34 cellular contexts compared by ENCODE assay signal in genomic region chr4:18391370-18391728, GRCh38.
"Had no signal": no experiment of that assay in that cellular context is flagged by ENCODE, and none has a peak within 500 bp of the region (broad histone marks: within the 10 kb centered on the region; RNA-seq: fewer than 3 reads in every experiment).

No MANE protein-coding gene starts in this region.

- H3K27ac ChIP-seq: cardiac muscle cell, WERI-Rb-1 had no signal

- H3K4me1 Mint-ChIP-seq: activated CD4-positive, alpha-beta memory T cell treated with anti-CD3 and anti-CD28 coated beads, Interleukin-2, amount 10 ng/mL, durations not matched to agents 7 days and 5 days; activated CD4-positive, alpha-beta T cell treated with anti-CD3 and anti-CD28 coated beads for 36 hours; activated CD4-positive, alpha-beta T cell treated with anti-CD3 and anti-CD28 coated beads, Interleukin-2, amount 10 ng/mL, durations not matched to agents 7 days and 5 days; activated CD8-positive, alpha-beta memory T cell treated with anti-CD3 and anti-CD28 coated beads, Interleukin-2, amount 10 ng/mL, durations not matched to agents 7 days and 5 days; activated naive CD4-positive, alpha-beta T cell treated with anti-CD3 and anti-CD28 coated beads, Interleukin-2, amount 10 ng/mL, durations not matched to agents 7 days and 5 days; activated naive CD4-positive, alpha-beta T cell treated with anti-CD3 and anti-CD28 coated beads, Interleukin-2, amount 50 U/mL, for 24 hours; activated naive CD8-positive, alpha-beta T cell treated with anti-CD3 and anti-CD28 coated beads, Interleukin-2, amount 10 ng/mL, durations not matched to agents 7 days and 5 days; activated naive CD8-positive, alpha-beta T cell treated with anti-CD3 and anti-CD28 coated beads, Interleukin-2, amount 50 U/mL, for 24 hours; central memory CD8-positive, alpha-beta T cell; T-helper 17 cell had no signal

- H3K36me3 ChIP-seq: cardiac muscle cell, WERI-Rb-1 had no signal

- H3K9me3 Mint-ChIP-seq: activated CD4-positive, alpha-beta memory T cell treated with anti-CD3 and anti-CD28 coated beads, Interleukin-2, amount 10 ng/mL, durations not matched to agents 7 days and 5 days; activated CD4-positive, alpha-beta T cell treated with anti-CD3 and anti-CD28 coated beads, Interleukin-2, amount 10 ng/mL, durations not matched to agents 7 days and 5 days; activated naive CD4-positive, alpha-beta T cell treated with anti-CD3 and anti-CD28 coated beads, Interleukin-2, amount 10 ng/mL, durations not matched to agents 7 days and 5 days; activated naive CD4-positive, alpha-beta T cell treated with anti-CD3 and anti-CD28 coated beads, Interleukin-2, amount 50 U/mL, for 24 hours; activated naive CD8-positive, alpha-beta T cell treated with anti-CD3 and anti-CD28 coated beads, Interleukin-2, amount 10 ng/mL, durations not matched to agents 7 days and 5 days; activated naive CD8-positive, alpha-beta T cell treated with anti-CD3 and anti-CD28 coated beads, Interleukin-2, amount 50 U/mL, for 24 hours; activated T-cell treated with anti-CD3 and anti-CD28 coated beads, Interleukin-2, amount 50 U/mL, for 24 hours; activated T-helper 2 cell treated with anti-CD3 and anti-CD28 coated beads, Interferon-gamma antibody, Interleukin-2, Interleukin-4, amounts not matched to agents 10 μg/mL and 5 μg/mL and 100 μg/mL, durations not matched to agents 14 hours and 24 hours and 36 hours; central memory CD8-positive, alpha-beta T cell had no signal

- H3K27me3 ChIP-seq: cardiac muscle cell had no signal

- H3K27me3 Mint-ChIP-seq: activated CD4-positive, alpha-beta memory T cell treated with anti-CD3 and anti-CD28 coated beads, Interleukin-2, amount 10 ng/mL, durations not matched to agents 7 days and 5 days; activated CD4-positive, alpha-beta T cell treated with anti-CD3 and anti-CD28 coated beads, Interleukin-2, amount 10 ng/mL, durations not matched to agents 7 days and 5 days; activated CD8-positive, alpha-beta memory T cell treated with anti-CD3 and anti-CD28 coated beads, Interleukin-2, amount 10 ng/mL, durations not matched to agents 7 days and 5 days; activated naive CD4-positive, alpha-beta T cell treated with anti-CD3 and anti-CD28 coated beads, Interleukin-2, amount 10 ng/mL, durations not matched to agents 7 days and 5 days; activated naive CD8-positive, alpha-beta T cell treated with anti-CD3 and anti-CD28 coated beads, Interleukin-2, amount 50 U/mL, for 24 hours; central memory CD8-positive, alpha-beta T cell; T-helper 17 cell had no signal

- H3K4me3 ChIP-seq: cardiac muscle cell had no signal

- H3K27ac Mint-ChIP-seq: activated CD4-positive, alpha-beta memory T cell treated with anti-CD3 and anti-CD28 coated beads, Interleukin-2, amount 10 ng/mL, durations not matched to agents 7 days and 5 days; activated CD4-positive, alpha-beta T cell treated with anti-CD3 and anti-CD28 coated beads for 36 hours; activated CD4-positive, alpha-beta T cell treated with anti-CD3 and anti-CD28 coated beads, Interleukin-2, amount 10 ng/mL, durations not matched to agents 7 days and 5 days; activated CD8-positive, alpha-beta memory T cell treated with anti-CD3 and anti-CD28 coated beads, Interleukin-2, amount 10 ng/mL, durations not matched to agents 7 days and 5 days; activated CD8-positive, alpha-beta T cell treated with anti-CD3 and anti-CD28 coated beads, Interleukin-2, amount 10 ng/mL, durations not matched to agents 7 days and 5 days; activated naive CD4-positive, alpha-beta T cell treated with anti-CD3 and anti-CD28 coated beads, Interleukin-2, amount 10 ng/mL, durations not matched to agents 7 days and 5 days; activated naive CD4-positive, alpha-beta T cell treated with anti-CD3 and anti-CD28 coated beads, Interleukin-2, amount 50 U/mL, for 24 hours; activated naive CD8-positive, alpha-beta T cell; activated naive CD8-positive, alpha-beta T cell treated with anti-CD3 and anti-CD28 coated beads, Interleukin-2, amount 10 ng/mL, durations not matched to agents 7 days and 5 days; activated naive CD8-positive, alpha-beta T cell treated with anti-CD3 and anti-CD28 coated beads, Interleukin-2, amount 50 U/mL, for 24 hours; activated T-cell treated with anti-CD3 and anti-CD28 coated beads, Interleukin-2, amount 50 U/mL, for 24 hours; activated T-helper 2 cell treated with anti-CD3 and anti-CD28 coated beads, Interferon-gamma antibody, Interleukin-2, Interleukin-4, amounts not matched to agents 10 μg/mL and 5 μg/mL and 100 μg/mL, durations not matched to agents 14 hours and 24 hours and 36 hours; T-helper 17 cell; WTC11 had no signal

- FAIRE-seq: bronchial epithelial cell had no signal

- H3K4me3 Mint-ChIP-seq: activated CD4-positive, alpha-beta memory T cell treated with anti-CD3 and anti-CD28 coated beads, Interleukin-2, amount 10 ng/mL, durations not matched to agents 7 days and 5 days; activated CD4-positive, alpha-beta T cell treated with anti-CD3 and anti-CD28 coated beads for 36 hours; activated CD4-positive, alpha-beta T cell treated with anti-CD3 and anti-CD28 coated beads, Interleukin-2, amount 10 ng/mL, durations not matched to agents 7 days and 5 days; activated CD8-positive, alpha-beta memory T cell treated with anti-CD3 and anti-CD28 coated beads, Interleukin-2, amount 10 ng/mL, durations not matched to agents 7 days and 5 days; activated CD8-positive, alpha-beta T cell treated with anti-CD3 and anti-CD28 coated beads, Interleukin-2, amount 10 ng/mL, durations not matched to agents 7 days and 5 days; activated naive CD4-positive, alpha-beta T cell treated with anti-CD3 and anti-CD28 coated beads, Interleukin-2, amount 10 ng/mL, durations not matched to agents 7 days and 5 days; activated naive CD4-positive, alpha-beta T cell treated with anti-CD3 and anti-CD28 coated beads, Interleukin-2, amount 50 U/mL, for 24 hours; activated naive CD8-positive, alpha-beta T cell; activated naive CD8-positive, alpha-beta T cell treated with anti-CD3 and anti-CD28 coated beads, Interleukin-2, amount 10 ng/mL, durations not matched to agents 7 days and 5 days; activated naive CD8-positive, alpha-beta T cell treated with anti-CD3 and anti-CD28 coated beads, Interleukin-2, amount 50 U/mL, for 24 hours; activated T-cell treated with anti-CD3 and anti-CD28 coated beads, Interleukin-2, amount 50 U/mL, for 24 hours; brain; central memory CD8-positive, alpha-beta T cell; T-helper 17 cell; WTC11 had no signal

- H3K36me3 Mint-ChIP-seq: activated CD8-positive, alpha-beta memory T cell treated with anti-CD3 and anti-CD28 coated beads, Interleukin-2, amount 10 ng/mL, durations not matched to agents 7 days and 5 days; activated naive CD4-positive, alpha-beta T cell treated with anti-CD3 and anti-CD28 coated beads, Interleukin-2, amount 10 ng/mL, durations not matched to agents 7 days and 5 days; activated naive CD4-positive, alpha-beta T cell treated with anti-CD3 and anti-CD28 coated beads, Interleukin-2, amount 50 U/mL, for 24 hours; activated naive CD8-positive, alpha-beta T cell; activated naive CD8-positive, alpha-beta T cell treated with anti-CD3 and anti-CD28 coated beads, Interleukin-2, amount 10 ng/mL, durations not matched to agents 7 days and 5 days; brain; WTC11 had no signal

- DNase-seq: activated CD4-positive, alpha-beta memory T cell treated with anti-CD3 and anti-CD28 coated beads, Interleukin-2, amount 10 ng/mL, durations not matched to agents 7 days and 5 days; activated CD4-positive, alpha-beta T cell treated with anti-CD3 and anti-CD28 coated beads for 1 hour; activated CD4-positive, alpha-beta T cell treated with anti-CD3 and anti-CD28 coated beads for 36 hours; activated CD4-positive, alpha-beta T cell treated with anti-CD3 and anti-CD28 coated beads for 48 hours; activated CD4-positive, alpha-beta T cell treated with anti-CD3 and anti-CD28 coated beads, Interleukin-2, amount 10 ng/mL, durations not matched to agents 7 days and 5 days; activated CD4-positive, alpha-beta T cell treated with anti-CD3 and anti-CD28 coated beads, Interleukin-2, amount 50 U/mL, for 48 hours; activated CD4-positive, CD25-positive, alpha-beta regulatory T cell; activated CD8-positive, alpha-beta memory T cell treated with anti-CD3 and anti-CD28 coated beads for 24 hours; activated CD8-positive, alpha-beta memory T cell treated with anti-CD3 and anti-CD28 coated beads, Interleukin-2, amount 10 ng/mL, durations not matched to agents 7 days and 5 days; activated CD8-positive, alpha-beta memory T cell treated with anti-CD3 and anti-CD28 coated beads, Interleukin-2, amount 50 U/mL, for 48 hours; activated CD8-positive, alpha-beta T cell treated with anti-CD3 and anti-CD28 coated beads, Interleukin-2, amount 10 ng/mL, durations not matched to agents 7 days and 5 days; activated effector memory CD4-positive, alpha-beta T cell treated with Interleukin-2 at 50 U/mL for 16 hours; activated gamma-delta T cell; activated naive CD4-positive, alpha-beta T cell treated with anti-CD3 and anti-CD28 coated beads, Interleukin-2, amount 10 ng/mL, durations not matched to agents 7 days and 5 days; activated naive CD4-positive, alpha-beta T cell treated with Interleukin-2 at 50 U/mL for 16 hours; activated naive CD8-positive, alpha-beta T cell treated with anti-CD3 and anti-CD28 coated beads, Interleukin-2, amount 10 ng/mL, durations not matched to agents 7 days and 5 days; activated naive CD8-positive, alpha-beta T cell treated with anti-CD3 and anti-CD28 coated beads, Interleukin-2, amount 50 U/mL, for 24 hours; activated T-cell treated with anti-CD3 and anti-CD28 coated beads, Interleukin-2, amount 50 U/mL, for 24 hours; activated T-cell treated with anti-CD3 and anti-CD28 coated beads, Interleukin-2, amount 50 U/mL, for 48 hours; amygdala; caudate nucleus; cerebellar nuclear complex; T-helper 17 cell; T1000; WERI-Rb-1 had no signal

- ATAC-seq: activated CD4-positive, alpha-beta T cell treated with anti-CD3 and anti-CD28 coated beads for 36 hours; activated CD4-positive, CD25-positive, alpha-beta regulatory T cell treated with anti-CD3 and anti-CD28 coated beads, Interleukin-2, amount 50 U/mL, for 24 hours; activated CD8-positive, alpha-beta memory T cell treated with anti-CD3 and anti-CD28 coated beads, Interleukin-2, amount 10 ng/mL, durations not matched to agents 7 days and 5 days; activated CD8-positive, alpha-beta T cell treated with anti-CD3 and anti-CD28 coated beads, Interleukin-2, amount 10 ng/mL, durations not matched to agents 7 days and 5 days; activated naive CD8-positive, alpha-beta T cell treated with anti-CD3 and anti-CD28 coated beads, Interleukin-2, amount 50 U/mL, for 24 hours; T-helper 17 cell had no signal
